ENCODE assay signal across 24 cellular contexts in the genomic region with DNA sequence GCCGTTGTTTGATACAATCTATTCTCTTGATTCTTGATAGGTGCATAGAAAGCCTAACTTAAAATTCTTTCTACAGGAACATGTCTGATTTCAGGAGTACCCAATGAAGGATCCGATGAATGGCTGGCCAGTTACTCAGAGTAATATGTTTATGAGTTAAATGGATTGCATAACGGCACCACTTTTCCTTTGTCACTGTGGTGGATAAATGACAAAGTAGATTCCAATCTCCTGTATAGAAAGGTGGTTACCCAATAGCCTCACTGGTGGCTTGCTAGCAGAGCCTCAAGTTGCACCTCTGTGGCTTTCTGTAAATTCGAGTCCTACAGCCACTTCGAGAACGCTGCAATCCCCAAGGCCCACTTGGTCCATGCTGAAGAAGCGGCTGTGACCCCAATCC. TPM values are rescaled to one million over a fixed set of nuclear protein-coding genes. Genes with fewer than 3 reads are reported as not detected.
A peak's percentile ranks its signal among the peaks of the same experiment; 100 is the strongest.
DNase-seq lines count a peak whose midpoint lies in the region.
"Had no signal": no experiment of that assay in that cellular context is flagged by ENCODE, and none has a peak within 500 bp of the region (broad histone marks: within the 10 kb centered on the region; RNA-seq: fewer than 3 reads in every experiment).

No MANE protein-coding gene starts in this region.

- H3K79me1 ChIP-seq in mesenchymal stem cell (replicated peaks; ENCODE audit: low read length, poor library complexity, severe bottlenecking), result peaks cover 2% of the 10 kb centered on the region

- no peak overlapping the region for H3K4me3 ChIP-seq in adipocyte (ENCODE audit: low read length)
- H3K4me3 ChIP-seq in mesenchymal stem cell (ENCODE audit: insufficient read depth in 1 of 2, low read depth in 1 of 2, low read length in 2 of 2), result no peak overlapping the region
- H3K4me3 ChIP-seq: adrenal gland; BLaER1 treated with 17β-estradiol and CSF1 and Interleukin-3, amounts not matched to agents 10 nM and 100 nM; lung; smooth muscle cell; tibial artery had no signal

- no peak overlapping the region for H3K4me2 ChIP-seq in mesenchymal stem cell (ENCODE audit: low read length, poor library complexity, severe bottlenecking)
- H3K4me2 ChIP-seq: BLaER1 treated with 17β-estradiol and CSF1 and Interleukin-3, amounts not matched to agents 10 nM and 100 nM; smooth muscle cell had no signal

- no peak overlapping the region for H2AFZ ChIP-seq in mesenchymal stem cell (ENCODE audit: low read depth, low read length)

- H3K9ac ChIP-seq in adipocyte (ENCODE audit: low read length), result no peak overlapping the region
- H3K9ac ChIP-seq in mesenchymal stem cell (ENCODE audit: low read length), result no peak overlapping the region
- H3K9ac ChIP-seq: BLaER1 treated with 17β-estradiol and CSF1 and Interleukin-3, amounts not matched to agents 10 nM and 100 nM had no signal

- H3K27me3 ChIP-seq in adipocyte (replicated peaks; ENCODE audit: control insufficient read depth, insufficient read depth, low read length) (no peaks in the 10 kb centered on the region), mesenchymal stem cell (ENCODE audit: control insufficient read depth in 1 of 2, insufficient read depth in 1 of 2, low read length in 2 of 2) (no peaks in the 10 kb centered on the region)
- H3K27me3 ChIP-seq: adrenal gland; BLaER1 treated with 17β-estradiol and CSF1 and Interleukin-3, amounts not matched to agents 10 nM and 100 nM; tibial artery had no signal

- no peak overlapping the region for H3K27ac ChIP-seq in mesenchymal stem cell (ENCODE audit: low read length, poor library complexity, severe bottlenecking)
- H3K27ac ChIP-seq: adrenal gland; BLaER1 treated with 17β-estradiol and CSF1 and Interleukin-3, amounts not matched to agents 10 nM and 100 nM; tibial artery had no signal

- H4K91ac ChIP-seq in mesenchymal stem cell (ENCODE audit: low read length), result no peak overlapping the region

- no peak overlapping the region for H3K18ac ChIP-seq in mesenchymal stem cell (ENCODE audit: low read depth in 1 of 2, low read length in 2 of 2)

- H3K36me3 ChIP-seq in adipocyte (ENCODE audit: control insufficient read depth, insufficient read depth, low read length, severe bottlenecking), result peaks cover 24% of the 10 kb centered on the region
- peaks cover 11 to 52% of the 10 kb centered on the region in 2 experiments for H3K36me3 ChIP-seq in mesenchymal stem cell (ENCODE audit: control insufficient read depth in 1 of 2, insufficient read depth in 2 of 2, low read depth in 1 of 2, low read length in 2 of 2)

- H3K9me3 ChIP-seq in adipocyte (ENCODE audit: control insufficient read depth, low read length), result no peaks in the 10 kb centered on the region
- no peaks in the 10 kb centered on the region for H3K9me3 ChIP-seq in mesenchymal stem cell (ENCODE audit: control insufficient read depth, low read length)
- H3K9me3 ChIP-seq: adrenal gland, tibial artery had no signal

- H3K4me1 ChIP-seq in adipocyte (ENCODE audit: control insufficient read depth, insufficient read depth, low read length), result no peaks in the 10 kb centered on the region
- no peaks in the 10 kb centered on the region for H3K4me1 ChIP-seq in mesenchymal stem cell (ENCODE audit: control insufficient read depth, insufficient read depth, low read depth, low read length)
- H3K4me1 ChIP-seq: adrenal gland; BLaER1 treated with 17β-estradiol and CSF1 and Interleukin-3, amounts not matched to agents 10 nM and 100 nM; tibial artery had no signal

- in situ Hi-C loops in Caki2 (cut with HindIII; ENCODE audit: low pct_unique_long_range_greater_than_20kb, low sequenced_read_pairs), result no loop called here

- H2BK120ac ChIP-seq in mesenchymal stem cell (ENCODE audit: low read depth, low read length), result no peak overlapping the region

- no peak overlapping the region for H4K8ac ChIP-seq in mesenchymal stem cell (ENCODE audit: low read length)

- H2BK5ac ChIP-seq in mesenchymal stem cell (ENCODE audit: low read depth, low read length, poor library complexity, severe bottlenecking), result no peak overlapping the region

- 95% methylated on average over 6 of the region's 7 CpGs for WGBS in mesenchymal stem cell

- no peak overlapping the region for H3K14ac ChIP-seq in mesenchymal stem cell (ENCODE audit: low read length in 2 of 2)

- H2AK5ac ChIP-seq in mesenchymal stem cell (ENCODE audit: low read length, severe bottlenecking), result no peak overlapping the region

- H2BK12ac ChIP-seq in mesenchymal stem cell (ENCODE audit: low read length in 2 of 2), result no peak overlapping the region

- no peak overlapping the region for H3K23ac ChIP-seq in mesenchymal stem cell (ENCODE audit: low read length in 2 of 2)

- DNase-seq in Caki2 (ENCODE audit: low read depth), result peak; percentile 76
- peak; percentile 14 for DNase-seq in HuH-7 (ENCODE audit: low spot score)
- peak; percentile 17 for DNase-seq in adipocyte (ENCODE audit: low read depth)
- peak; percentile 56 for DNase-seq in mesenchymal stem cell
- DNase-seq in effector CD4-positive, alpha-beta T cell, result no peak
- DNase-seq in central memory CD4-positive, alpha-beta T cell, result no peak
- DNase-seq in HT-29 (ENCODE audit: low spot score), result no peak
- DNase-seq in HK-2 (ENCODE audit: unreplicated experiment), result no peak
- DNase-seq: adrenal gland; DMS79 treated with DMSO at 0.1 percent for 48 hours; MM.1S; naive thymus-derived CD8-positive, alpha-beta T cell; NCI-H2081 treated with DMSO at 0.1 percent for 48 hours; NCI-H82; tibial artery had no signal

- no peak overlapping the region for H3K4ac ChIP-seq in mesenchymal stem cell (ENCODE audit: low read depth in 1 of 2, low read length in 2 of 2)

- H2BK15ac ChIP-seq in mesenchymal stem cell (ENCODE audit: low read depth, poor library complexity, severe bottlenecking), result no peak overlapping the region

RNA-seq across cellular contexts. Expression of gene LHFPL5, which starts 28.4 kb away (rescaled TPM):
- 1.0 TPM in 1 of 2 replicates, not detected in the other for total RNA-seq in Caki2 (2014; rRNA removed; shearing (Covaris generic); ENCODE audit: low replicate concordance)
- polyA plus RNA-seq in mesenchymal stem cell (2013, experiment 1 of 2), result not detected
- polyA plus RNA-seq in mesenchymal stem cell (2013, experiment 2 of 2), result not detected
- 0.16 and 0.58 TPM in 2 replicates for total RNA-seq in HT-29 (2014; rRNA removed; shearing (Covaris generic))
- total RNA-seq: activated CD8-positive, alpha-beta memory T cell treated with anti-CD3 and anti-CD28 coated beads for 36 hours; chondrocyte; HT1080; lung; naive thymus-derived CD8-positive, alpha-beta T cell; posterior vena cava; RPMI7951; smooth muscle cell had no signal
- polyA plus RNA-seq: lung; naive thymus-derived CD8-positive, alpha-beta T cell; smooth muscle cell had no signal

RNA-seq across cellular contexts. Expression of gene CLPS, which starts 36.4 kb away (rescaled TPM):
- not detected in 2 replicates for total RNA-seq in Caki2 (2014; rRNA removed; shearing (Covaris generic); ENCODE audit: low replicate concordance)
- not detected for polyA plus RNA-seq in mesenchymal stem cell (2013, experiment 1 of 2)
- polyA plus RNA-seq in mesenchymal stem cell (2013, experiment 2 of 2), result not detected
- total RNA-seq in HT-29 (2014; rRNA removed; shearing (Covaris generic)), result not detected in 2 replicates
- total RNA-seq: activated CD8-positive, alpha-beta memory T cell treated with anti-CD3 and anti-CD28 coated beads for 36 hours; chondrocyte; HT1080; naive thymus-derived CD8-positive, alpha-beta T cell; RPMI7951; smooth muscle cell had no signal
- polyA plus RNA-seq: naive thymus-derived CD8-positive, alpha-beta T cell; smooth muscle cell had no signal

RNA-seq across cellular contexts. Expression of gene CLPSL1, which starts 52.7 kb away (rescaled TPM):
- 2.4 TPM in 1 of 2 replicates, not detected in the other for total RNA-seq in Caki2 (2014; rRNA removed; shearing (Covaris generic); ENCODE audit: low replicate concordance)
- not detected for polyA plus RNA-seq in mesenchymal stem cell (2013, experiment 1 of 2)
- polyA plus RNA-seq in mesenchymal stem cell (2013, experiment 2 of 2), result not detected
- total RNA-seq in HT-29 (2014; rRNA removed; shearing (Covaris generic)), result not detected in 2 replicates
- total RNA-seq: activated CD8-positive, alpha-beta memory T cell treated with anti-CD3 and anti-CD28 coated beads for 36 hours; activated T-helper 17 cell treated with anti-CD3 and anti-CD28 coated beads, Interleukin-2, amount 50 U/mL, for 72 hours; adrenal gland; chondrocyte; HT1080; lung; naive thymus-derived CD8-positive, alpha-beta T cell; posterior vena cava; RPMI7951; smooth muscle cell had no signal
- polyA plus RNA-seq: adrenal gland; lung; naive thymus-derived CD8-positive, alpha-beta T cell; smooth muscle cell had no signal

RNA-seq across cellular contexts. Expression of gene CLPSL2, which starts 57.1 kb away (rescaled TPM):
- not detected in 2 replicates for total RNA-seq in Caki2 (2014; rRNA removed; shearing (Covaris generic); ENCODE audit: low replicate concordance)
- polyA plus RNA-seq in mesenchymal stem cell (2013, experiment 1 of 2), result not detected
- not detected for polyA plus RNA-seq in mesenchymal stem cell (2013, experiment 2 of 2)
- not detected in 2 replicates for total RNA-seq in HT-29 (2014; rRNA removed; shearing (Covaris generic))
- total RNA-seq: activated CD8-positive, alpha-beta memory T cell treated with anti-CD3 and anti-CD28 coated beads for 36 hours; activated T-helper 17 cell treated with anti-CD3 and anti-CD28 coated beads, Interleukin-2, amount 50 U/mL, for 72 hours; adrenal gland; chondrocyte; HT1080; lung; naive thymus-derived CD8-positive, alpha-beta T cell; posterior vena cava; RPMI7951; smooth muscle cell had no signal
- polyA plus RNA-seq: adrenal gland; lung; naive thymus-derived CD8-positive, alpha-beta T cell had no signal

Comparison
In these comparisons a context has a peak if more than half of its experiments do, and no peak if none do; other contexts are left out.
1. DNase-seq: peak in Caki2 (single experiment), HuH-7 (single experiment), adipocyte (single experiment) and mesenchymal stem cell (single experiment); none in effector CD4-positive, alpha-beta T cell (single experiment), central memory CD4-positive, alpha-beta T cell (single experiment), HT-29 (single experiment) and HK-2 (single experiment).